Comparison of ENCODE assay signal across 18 cellular contexts in genomic region chr1:67377253-67377652, GRCh38. TPM values are rescaled to one million over a fixed set of nuclear protein-coding genes. Genes with fewer than 3 reads are reported as not detected.
A peak's percentile ranks its signal among the peaks of the same experiment; 100 is the strongest.
DNase-seq lines count a peak whose midpoint lies in the region; ATAC-seq, FAIRE-seq and TF ChIP-seq lines count a peak whose summit lies in the region.
"Had no signal": no experiment of that assay in that cellular context is flagged by ENCODE, and none has a peak within 500 bp of the region (broad histone marks: within the 10 kb centered on the region; RNA-seq: fewer than 3 reads in every experiment).

No MANE protein-coding gene starts in this region.

- peaks cover 4% of the 10 kb centered on the region for H3K9me3 Mint-ChIP-seq in T-helper 1 cell treated with Interleukin-12 subunit alpha and Interleukin-12 subunit beta and Interleukin-4 antibody, amounts not matched to agents 30 μg/mL and 1 μg/mL, for 36 hours
- peaks cover 4% of the 10 kb centered on the region; the same call in 2 of the 3 replicates for H3K9me3 Mint-ChIP-seq in GM23338
- H3K9me3 Mint-ChIP-seq in astrocyte (ENCODE audit: unreplicated experiment), result peaks cover 3% of the 10 kb centered on the region
- H3K9me3 Mint-ChIP-seq: CD8-positive, alpha-beta memory T cell had no signal

- H3K27me3 ChIP-seq in GM23338 (ENCODE audit: insufficient read depth), result no peaks in the 10 kb centered on the region
- no peaks in the 10 kb centered on the region for H3K27me3 ChIP-seq in PC-9 (ENCODE audit: insufficient read depth, low read depth)
- no peaks in the 10 kb centered on the region for H3K27me3 ChIP-seq in astrocyte (ENCODE audit: insufficient read depth, low read length)
- no peaks in the 10 kb centered on the region for H3K27me3 ChIP-seq in uterus
- H3K27me3 ChIP-seq: BLaER1 had no signal

- H3K9me2 ChIP-seq in GM23338 (ENCODE audit: insufficient read depth) (no peaks in the 10 kb centered on the region), PC-9 (ENCODE audit: insufficient read depth) (no peaks in the 10 kb centered on the region)

- H3K9me3 ChIP-seq in PC-9 (ENCODE audit: insufficient read depth, low read depth) (no peaks in the 10 kb centered on the region; the same call in 1 of the 2 replicates), astrocyte (ENCODE audit: insufficient read depth, low read depth, low read length) (no peaks in the 10 kb centered on the region), uterus (no peaks in the 10 kb centered on the region)
- H3K9me3 ChIP-seq: Caco-2, HAP-1 had no signal

- H3K27ac ChIP-seq in GM23338 (ENCODE audit: low read depth), result no peak overlapping the region
- 0 out of 2 replicates have a peak overlapping the region, but pooled peaks have one; percentile 13 for H3K27ac ChIP-seq in PC-9
- H3K27ac ChIP-seq in astrocyte (ENCODE audit: low read depth, low read length), result no peak overlapping the region
- H3K27ac ChIP-seq in uterus, result no peak overlapping the region
- H3K27ac ChIP-seq: 22Rv1, BLaER1 had no signal

- H3K36me3 ChIP-seq in GM23338 (ENCODE audit: insufficient read depth) (no peaks in the 10 kb centered on the region), PC-9 (ENCODE audit: low read depth) (no peaks in the 10 kb centered on the region), astrocyte (ENCODE audit: insufficient read depth, low read length) (no peaks in the 10 kb centered on the region), uterus (no peaks in the 10 kb centered on the region)
- H3K36me3 ChIP-seq: HAP-1 had no signal

- no peak overlapping the region for H3K9ac ChIP-seq in astrocyte (ENCODE audit: low read length)
- H3K9ac ChIP-seq: BLaER1 had no signal

- intact Hi-C loops in PC-9 (cut with micrococcal nuclease; ENCODE audit: unreplicated experiment) (loop anchor here (10.0 kb wide), 1 partner anchor 368 kb away; no protein-coding TSS in a partner anchor), uterus (cut with DNase I; ENCODE audit: low total_unique reads) (no loop called here)

- ATAC-seq in GM23338 (no peak), HG03342 (IDR thresholded peaks at IDR 0.05; ENCODE audit: unreplicated experiment) (no peak)

- no peak for TF ChIP-seq CTCF in GM23338 (conservative IDR thresholded peaks at IDR 0.05; ENCODE audit: low read depth in 2 of 2)
- TF ChIP-seq CTCF in PC-9 (conservative IDR thresholded peaks at IDR 0.05), result no peak
- no peak for TF ChIP-seq CTCF in astrocyte (IDR thresholded peaks at IDR 0.05; ENCODE audit: insufficient read depth, low read depth, low read length)
- no peak for TF ChIP-seq CTCF in uterus (IDR thresholded peaks at IDR 0.05)

- no peaks in the 10 kb centered on the region for H3F3A ChIP-seq in GM23338 (replicated peaks; ENCODE audit: low read depth)
- peaks cover 20% of the 10 kb centered on the region; the same call in 1 of the 2 replicates for H3F3A ChIP-seq in PC-9 (ENCODE audit: insufficient read depth, low read depth)

- no peaks in the 10 kb centered on the region for H4K20me1 ChIP-seq in GM23338 (replicated peaks; ENCODE audit: insufficient read depth)
- H4K20me1 ChIP-seq in PC-9 (ENCODE audit: insufficient read depth), result no peaks in the 10 kb centered on the region
- H4K20me1 ChIP-seq in astrocyte (ENCODE audit: insufficient read depth, low read length), result no peaks in the 10 kb centered on the region
- H4K20me1 ChIP-seq: BLaER1 had no signal

- H3K4me1 Mint-ChIP-seq in T-helper 1 cell treated with Interleukin-12 subunit alpha and Interleukin-12 subunit beta and Interleukin-4 antibody, amounts not matched to agents 30 μg/mL and 1 μg/mL, for 36 hours (ENCODE audit: low read depth), result peaks cover 20% of the 10 kb centered on the region
- peaks cover 18% of the 10 kb centered on the region for H3K4me1 Mint-ChIP-seq in GM23338
- peaks cover 8% of the 10 kb centered on the region for H3K4me1 Mint-ChIP-seq in astrocyte (ENCODE audit: low read depth, unreplicated experiment)
- H3K4me1 Mint-ChIP-seq: CD8-positive, alpha-beta memory T cell had no signal

- CTCF ChIA-PET in PC-9 (lab: Charles Lee), result no interaction called here

- H3K27me3 Mint-ChIP-seq in T-helper 1 cell treated with Interleukin-12 subunit alpha and Interleukin-12 subunit beta and Interleukin-4 antibody, amounts not matched to agents 30 μg/mL and 1 μg/mL, for 36 hours (ENCODE audit: low read depth), result no peaks in the 10 kb centered on the region
- peaks cover 1% of the 10 kb centered on the region for H3K27me3 Mint-ChIP-seq in GM23338 (ENCODE audit: insufficient read depth, low read depth, poor library complexity)
- H3K27me3 Mint-ChIP-seq in astrocyte (ENCODE audit: low read depth, unreplicated experiment), result no peaks in the 10 kb centered on the region
- H3K27me3 Mint-ChIP-seq: CD8-positive, alpha-beta memory T cell had no signal

- H3K4me1 ChIP-seq in GM23338 (ENCODE audit: insufficient read depth) (peaks cover 19% of the 10 kb centered on the region), PC-9 (replicated peaks; ENCODE audit: insufficient read depth) (peaks cover 28% of the 10 kb centered on the region), astrocyte (ENCODE audit: insufficient read depth, low read length) (no peaks in the 10 kb centered on the region), uterus (no peaks in the 10 kb centered on the region)
- H3K4me1 ChIP-seq: BLaER1, HAP-1 had no signal

- H3K4me3 Mint-ChIP-seq in T-helper 1 cell treated with Interleukin-12 subunit alpha and Interleukin-12 subunit beta and Interleukin-4 antibody, amounts not matched to agents 30 μg/mL and 1 μg/mL, for 36 hours, result no peak overlapping the region
- H3K4me3 Mint-ChIP-seq in GM23338 (no peak overlapping the region), astrocyte (ENCODE audit: unreplicated experiment) (no peak overlapping the region)
- H3K4me3 Mint-ChIP-seq: CD8-positive, alpha-beta memory T cell had no signal

- no TSS peak for BruUV-seq in PC-9 (replicated peaks; lab: Mats Ljungman, UMichigan)

- H2AFZ ChIP-seq in GM23338 (no peak overlapping the region), PC-9 (no peak overlapping the region), astrocyte (ENCODE audit: low read depth, low read length) (no peak overlapping the region)

- H3K4me3 ChIP-seq in GM23338 (no peak overlapping the region), PC-9 (no peak overlapping the region), astrocyte (ENCODE audit: insufficient read depth, low read depth, low read length) (no peak overlapping the region), uterus (no peak overlapping the region)
- H3K4me3 ChIP-seq: BLaER1, HAP-1 had no signal

- no peak for TF ChIP-seq POLR2A in uterus (IDR thresholded peaks at IDR 0.05)

- peak overlapping the region; percentile 36 for H3K27ac Mint-ChIP-seq in T-helper 1 cell treated with Interleukin-12 subunit alpha and Interleukin-12 subunit beta and Interleukin-4 antibody, amounts not matched to agents 30 μg/mL and 1 μg/mL, for 36 hours
- H3K27ac Mint-ChIP-seq in GM23338 (no peak overlapping the region), astrocyte (ENCODE audit: unreplicated experiment) (no peak overlapping the region)
- H3K27ac Mint-ChIP-seq: CD8-positive, alpha-beta memory T cell had no signal

- H3K79me2 ChIP-seq in GM23338 (replicated peaks; ENCODE audit: insufficient read depth), result no peaks in the 10 kb centered on the region
- no peaks in the 10 kb centered on the region for H3K79me2 ChIP-seq in PC-9 (ENCODE audit: low read depth)
- H3K79me2 ChIP-seq in astrocyte (ENCODE audit: insufficient read depth, low read length), result no peaks in the 10 kb centered on the region

- peaks cover 75% of the 10 kb centered on the region for H3K36me3 Mint-ChIP-seq in T-helper 1 cell treated with Interleukin-12 subunit alpha and Interleukin-12 subunit beta and Interleukin-4 antibody, amounts not matched to agents 30 μg/mL and 1 μg/mL, for 36 hours (ENCODE audit: low read depth)
- H3K36me3 Mint-ChIP-seq in GM23338 (ENCODE audit: low read depth), result peaks cover 12% of the 10 kb centered on the region
- peaks cover 6% of the 10 kb centered on the region for H3K36me3 Mint-ChIP-seq in astrocyte (ENCODE audit: low read depth, unreplicated experiment)

- H3K4me2 ChIP-seq in GM23338, result peak overlapping the region; percentile 27; the same call in 1 of the 2 replicates
- no peak overlapping the region for H3K4me2 ChIP-seq in PC-9
- no peak overlapping the region for H3K4me2 ChIP-seq in astrocyte (ENCODE audit: low read length)
- H3K4me2 ChIP-seq: BLaER1 had no signal

- POLR2A ChIA-PET in PC-9 (lab: Charles Lee; ENCODE audit: unreplicated experiment), result interaction anchor here (0.6 kb wide), 1 partner anchor 13 kb away, joined by 5 read pairs; no protein-coding TSS in a partner anchor

- FAIRE-seq in astrocyte (lab: Jason Lieb, UNC), result no peak
- FAIRE-seq: GM19239, H1 had no signal

- DNase-seq in T-helper 1 cell (no peak), GM23338 (ENCODE audit: low spot score) (no peak), PC-9 (no peak), astrocyte (ENCODE audit: low read depth) (peak; percentile 45), uterus (no peak), kidney tubule cell (ENCODE audit: low spot score) (no peak)
- DNase-seq: AML-193; Caco-2; CD8-positive, alpha-beta memory T cell; DMS53; GF-D8 had no signal

TF ChIP-seq in GM23338, 12 proteins besides CTCF, POLR2A, EP300 and RAD21 (continues in another document):
- TF ChIP-seq ZNF114 (CRISPR knock-in tag; IDR thresholded peaks at IDR 0.05), result no peak
- TF ChIP-seq JUNB (IDR thresholded peaks at IDR 0.05; ENCODE audit: unreplicated experiment), result no peak

RNA-seq across cellular contexts. Expression of gene SERBP1, which starts 52.9 kb away (rescaled TPM):
- 674 and 696 TPM in 2 replicates for total RNA-seq in GM23338 (2014; rRNA removed; shearing (Covaris generic))
- 532 and 559 TPM in 2 replicates for polyA plus RNA-seq in GM23338 (2016; fragmentation: Nextera tagmentation; extraction: Ambion mirVana)
- total RNA-seq in PC-9 (2021), result 312 and 339 TPM in 2 replicates
- total RNA-seq in astrocyte, result 196 and 214 TPM in 2 replicates
- 100 to 1,000 TPM; 115 to 307 (median 143) TPM for total RNA-seq in uterus
